Comparison of ENCODE assay signal across 1 cellular context in genomic region chr2:219029829-219030165, GRCh38.
TF ChIP-seq lines count a peak whose summit lies in the region.

No MANE protein-coding gene starts in this region.

TF ChIP-seq in K562, 482 proteins besides CTCF, POLR2A, EP300 and RAD21 (continues in another document):
- TF ChIP-seq SLC30A9 (CRISPR knock-in tag; IDR thresholded peaks at IDR 0.05) (no peak), KLF10 (CRISPR knock-in tag; IDR thresholded peaks at IDR 0.05) (no peak), ZNF766 (CRISPR knock-in tag; conservative IDR thresholded peaks at IDR 0.05) (no peak), ZC3H11A (IDR thresholded peaks at IDR 0.05; ENCODE audit: low read depth, low read length) (no peak), ZNF444 (CRISPR knock-in tag; IDR thresholded peaks at IDR 0.05) (no peak), RB1 (IDR thresholded peaks at IDR 0.05; ENCODE audit: low read depth) (0 out of 2 replicates have a peak, but pooled peaks have one; percentile 28), STAG1 (CRISPR knock-in tag; IDR thresholded peaks at IDR 0.05; ENCODE audit: borderline replicate concordance) (peak; percentile 48; the same call in 1 of the 2 replicates), HNRNPLL (IDR thresholded peaks at IDR 0.05; ENCODE audit: low read depth, low read length, poor library complexity, severe bottlenecking) (no peak), ZC3H8 (IDR thresholded peaks at IDR 0.05) (no peak), ARID1B (IDR thresholded peaks at IDR 0.05) (no peak), TFAM (CRISPR knock-in tag; conservative IDR thresholded peaks at IDR 0.05) (no peak), ZNF57 (CRISPR knock-in tag; IDR thresholded peaks at IDR 0.05) (no peak), LEF1 (IDR thresholded peaks at IDR 0.05) (no peak), ZBTB1 (CRISPR knock-in tag; IDR thresholded peaks at IDR 0.05; ENCODE audit: borderline replicate concordance, low read depth) (no peak), TAF1 (IDR thresholded peaks at IDR 0.05; ENCODE audit: control insufficient read depth, extremely low read depth, insufficient read depth, low read length, severe bottlenecking) (no peak), CEBPG (CRISPR knock-in tag; IDR thresholded peaks at IDR 0.05) (no peak), CEBPG (tag; conservative IDR thresholded peaks at IDR 0.05 in 1 of 2, IDR thresholded peaks at IDR 0.05 in 1 of 2) (no peak), KDM2B (CRISPR knock-in tag; IDR thresholded peaks at IDR 0.05) (no peak), NEUROD1 (IDR thresholded peaks at IDR 0.05; ENCODE audit: borderline replicate concordance, low read depth, low read length, partially characterized antibody) (no peak), SIN3B (IDR thresholded peaks at IDR 0.05; ENCODE audit: low read depth) (no peak), SP1 (CRISPR knock-in tag; IDR thresholded peaks at IDR 0.05) (peak; percentile 40; the same call in 1 of the 2 replicates), THAP12 (CRISPR knock-in tag; IDR thresholded peaks at IDR 0.05) (no peak), HCFC1 (IDR thresholded peaks at IDR 0.05; ENCODE audit: low read depth, low read length) (no peak), POLR2G (IDR thresholded peaks at IDR 0.05; ENCODE audit: low read depth, low read length) (no peak), MEF2D (tag; conservative IDR thresholded peaks at IDR 0.05; ENCODE audit: low read depth) (no peak), ZNF217 (CRISPR knock-in tag; IDR thresholded peaks at IDR 0.05) (no peak), HMG20A (CRISPR knock-in tag; conservative IDR thresholded peaks at IDR 0.05) (no peak), VEZF1 (CRISPR knock-in tag; IDR thresholded peaks at IDR 0.05) (peak; percentile 51), U2AF2 (optimal IDR thresholded peaks at IDR 0.05; ENCODE audit: low read depth, low read length) (no peak), SREBF2 (CRISPR knock-in tag; IDR thresholded peaks at IDR 0.05) (no peak), ZBTB8A (IDR thresholded peaks at IDR 0.05; ENCODE audit: partially characterized antibody) (no peak), FOXK2 (conservative IDR thresholded peaks at IDR 0.05 in 1 of 2, IDR thresholded peaks at IDR 0.05 in 1 of 2; ENCODE audit: low read depth in 2 of 2) (no peak), CHD2 (IDR thresholded peaks at IDR 0.05; ENCODE audit: low read depth, low read length) (no peak), TCF7 (IDR thresholded peaks at IDR 0.05; ENCODE audit: borderline replicate concordance) (no peak), SMARCE1 (IDR thresholded peaks at IDR 0.05) (no peak), SIX5 (IDR thresholded peaks at IDR 0.05; ENCODE audit: borderline replicate concordance in 1 of 2, insufficient read depth in 1 of 2, low read depth in 1 of 2, low read length in 2 of 2) (no peak), SMC3 (conservative IDR thresholded peaks at IDR 0.05; ENCODE audit: insufficient read depth, low read depth, low read length) (peak; percentile 83), MAFK (IDR thresholded peaks at IDR 0.05; ENCODE audit: low read length) (no peak), TCFL5 (CRISPR knock-in tag; conservative IDR thresholded peaks at IDR 0.05) (no peak), ZNF408 (CRISPR knock-in tag; IDR thresholded peaks at IDR 0.05; ENCODE audit: low read depth) (no peak), MAZ (CRISPR knock-in tag; conservative IDR thresholded peaks at IDR 0.05 in 1 of 2, IDR thresholded peaks at IDR 0.05 in 1 of 2) (peak in 1 of 2 experiments; percentile 73; a peak in 2 of 4 replicates)
- TF ChIP-seq, protein P1, sequence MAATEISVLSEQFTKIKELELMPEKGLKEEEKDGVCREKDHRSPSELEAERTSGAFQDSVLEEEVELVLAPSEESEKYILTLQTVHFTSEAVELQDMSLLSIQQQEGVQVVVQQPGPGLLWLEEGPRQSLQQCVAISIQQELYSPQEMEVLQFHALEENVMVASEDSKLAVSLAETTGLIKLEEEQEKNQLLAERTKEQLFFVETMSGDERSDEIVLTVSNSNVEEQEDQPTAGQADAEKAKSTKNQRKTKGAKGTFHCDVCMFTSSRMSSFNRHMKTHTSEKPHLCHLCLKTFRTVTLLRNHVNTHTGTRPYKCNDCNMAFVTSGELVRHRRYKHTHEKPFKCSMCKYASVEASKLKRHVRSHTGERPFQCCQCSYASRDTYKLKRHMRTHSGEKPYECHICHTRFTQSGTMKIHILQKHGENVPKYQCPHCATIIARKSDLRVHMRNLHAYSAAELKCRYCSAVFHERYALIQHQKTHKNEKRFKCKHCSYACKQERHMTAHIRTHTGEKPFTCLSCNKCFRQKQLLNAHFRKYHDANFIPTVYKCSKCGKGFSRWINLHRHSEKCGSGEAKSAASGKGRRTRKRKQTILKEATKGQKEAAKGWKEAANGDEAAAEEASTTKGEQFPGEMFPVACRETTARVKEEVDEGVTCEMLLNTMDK (IDR thresholded peaks at IDR 0.05; ENCODE audit: borderline replicate concordance, insufficient read depth, low read depth, low read length, poor library complexity, severe bottlenecking), result peak; percentile 36
- TF ChIP-seq, protein P2, sequence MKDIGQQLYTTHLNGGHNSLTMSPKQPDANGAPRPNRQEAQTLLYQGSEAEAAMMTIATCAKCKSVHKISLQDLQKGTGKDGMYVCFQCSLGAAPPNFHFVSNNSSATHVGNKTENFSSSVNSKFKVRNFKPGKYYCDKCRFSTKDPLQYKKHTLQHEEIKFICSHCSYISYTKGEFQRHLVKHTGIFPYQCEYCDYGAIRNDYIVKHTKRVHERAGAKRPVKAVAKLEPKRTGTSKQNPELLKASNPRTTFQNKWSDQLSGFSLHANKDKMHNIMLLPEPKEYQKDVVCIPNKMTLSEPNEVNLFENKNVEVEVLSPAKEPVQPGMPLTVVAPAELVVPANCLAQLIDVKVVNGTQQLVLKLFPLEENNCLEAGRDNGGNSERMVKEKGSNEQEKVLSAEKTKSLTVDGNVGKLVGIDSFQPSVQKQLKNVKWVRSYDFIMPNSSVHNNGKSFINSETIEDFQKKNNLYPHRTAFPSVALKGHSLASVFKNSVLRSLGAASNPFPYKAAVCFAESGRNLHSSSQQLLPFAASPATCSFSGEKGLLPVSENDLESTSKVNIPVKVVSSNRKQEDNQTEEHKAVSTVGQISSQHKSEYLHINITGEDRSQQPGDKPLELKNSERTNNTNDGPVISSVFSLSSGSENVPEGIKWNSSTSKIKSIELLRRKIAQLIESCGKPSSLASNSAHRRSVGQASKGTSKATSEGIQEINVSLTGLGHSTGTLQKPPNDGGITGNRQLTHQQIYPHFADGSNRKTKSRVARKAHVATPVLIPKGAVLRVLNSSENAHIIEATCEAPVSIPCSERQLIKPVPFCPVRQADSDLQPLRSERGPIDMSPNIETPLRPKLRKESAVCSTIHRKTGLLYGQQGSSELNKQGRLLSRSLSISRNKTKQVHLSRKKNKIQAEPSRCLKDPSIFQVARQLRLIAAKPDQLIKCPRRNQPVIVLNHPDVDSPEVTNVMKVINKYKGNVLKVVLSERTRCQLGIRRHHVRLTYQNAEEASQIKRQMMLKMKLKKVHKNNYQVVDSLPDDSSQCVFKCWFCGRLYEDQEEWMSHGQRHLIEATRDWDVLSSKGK (CRISPR knock-in tag; IDR thresholded peaks at IDR 0.05), result no peak
- TF ChIP-seq, protein P3, sequence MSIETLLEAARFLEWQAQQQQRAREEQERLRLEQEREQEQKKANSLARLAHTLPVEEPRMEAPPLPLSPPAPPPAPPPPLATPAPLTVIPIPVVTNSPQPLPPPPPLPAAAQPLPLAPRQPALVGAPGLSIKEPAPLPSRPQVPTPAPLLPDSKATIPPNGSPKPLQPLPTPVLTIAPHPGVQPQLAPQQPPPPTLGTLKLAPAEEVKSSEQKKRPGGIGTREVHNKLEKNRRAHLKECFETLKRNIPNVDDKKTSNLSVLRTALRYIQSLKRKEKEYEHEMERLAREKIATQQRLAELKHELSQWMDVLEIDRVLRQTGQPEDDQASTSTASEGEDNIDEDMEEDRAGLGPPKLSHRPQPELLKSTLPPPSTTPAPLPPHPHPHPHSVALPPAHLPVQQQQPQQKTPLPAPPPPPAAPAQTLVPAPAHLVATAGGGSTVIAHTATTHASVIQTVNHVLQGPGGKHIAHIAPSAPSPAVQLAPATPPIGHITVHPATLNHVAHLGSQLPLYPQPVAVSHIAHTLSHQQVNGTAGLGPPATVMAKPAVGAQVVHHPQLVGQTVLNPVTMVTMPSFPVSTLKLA (conservative IDR thresholded peaks at IDR 0.05), result no peak
- TF ChIP-seq, protein P4, sequence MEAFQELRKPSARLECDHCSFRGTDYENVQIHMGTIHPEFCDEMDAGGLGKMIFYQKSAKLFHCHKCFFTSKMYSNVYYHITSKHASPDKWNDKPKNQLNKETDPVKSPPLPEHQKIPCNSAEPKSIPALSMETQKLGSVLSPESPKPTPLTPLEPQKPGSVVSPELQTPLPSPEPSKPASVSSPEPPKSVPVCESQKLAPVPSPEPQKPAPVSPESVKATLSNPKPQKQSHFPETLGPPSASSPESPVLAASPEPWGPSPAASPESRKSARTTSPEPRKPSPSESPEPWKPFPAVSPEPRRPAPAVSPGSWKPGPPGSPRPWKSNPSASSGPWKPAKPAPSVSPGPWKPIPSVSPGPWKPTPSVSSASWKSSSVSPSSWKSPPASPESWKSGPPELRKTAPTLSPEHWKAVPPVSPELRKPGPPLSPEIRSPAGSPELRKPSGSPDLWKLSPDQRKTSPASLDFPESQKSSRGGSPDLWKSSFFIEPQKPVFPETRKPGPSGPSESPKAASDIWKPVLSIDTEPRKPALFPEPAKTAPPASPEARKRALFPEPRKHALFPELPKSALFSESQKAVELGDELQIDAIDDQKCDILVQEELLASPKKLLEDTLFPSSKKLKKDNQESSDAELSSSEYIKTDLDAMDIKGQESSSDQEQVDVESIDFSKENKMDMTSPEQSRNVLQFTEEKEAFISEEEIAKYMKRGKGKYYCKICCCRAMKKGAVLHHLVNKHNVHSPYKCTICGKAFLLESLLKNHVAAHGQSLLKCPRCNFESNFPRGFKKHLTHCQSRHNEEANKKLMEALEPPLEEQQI (IDR thresholded peaks at IDR 0.05), result no peak
- TF ChIP-seq, protein P5, sequence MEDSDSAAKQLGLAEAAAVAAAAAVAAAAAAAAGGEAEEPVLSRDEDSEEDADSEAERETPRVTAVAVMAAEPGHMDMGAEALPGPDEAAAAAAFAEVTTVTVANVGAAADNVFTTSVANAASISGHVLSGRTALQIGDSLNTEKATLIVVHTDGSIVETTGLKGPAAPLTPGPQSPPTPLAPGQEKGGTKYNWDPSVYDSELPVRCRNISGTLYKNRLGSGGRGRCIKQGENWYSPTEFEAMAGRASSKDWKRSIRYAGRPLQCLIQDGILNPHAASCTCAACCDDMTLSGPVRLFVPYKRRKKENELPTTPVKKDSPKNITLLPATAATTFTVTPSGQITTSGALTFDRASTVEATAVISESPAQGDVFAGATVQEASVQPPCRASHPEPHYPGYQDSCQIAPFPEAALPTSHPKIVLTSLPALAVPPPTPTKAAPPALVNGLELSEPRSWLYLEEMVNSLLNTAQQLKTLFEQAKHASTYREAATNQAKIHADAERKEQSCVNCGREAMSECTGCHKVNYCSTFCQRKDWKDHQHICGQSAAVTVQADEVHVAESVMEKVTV (CRISPR knock-in tag; IDR thresholded peaks at IDR 0.05), result peak; percentile 59
- TF ChIP-seq, protein P6, sequence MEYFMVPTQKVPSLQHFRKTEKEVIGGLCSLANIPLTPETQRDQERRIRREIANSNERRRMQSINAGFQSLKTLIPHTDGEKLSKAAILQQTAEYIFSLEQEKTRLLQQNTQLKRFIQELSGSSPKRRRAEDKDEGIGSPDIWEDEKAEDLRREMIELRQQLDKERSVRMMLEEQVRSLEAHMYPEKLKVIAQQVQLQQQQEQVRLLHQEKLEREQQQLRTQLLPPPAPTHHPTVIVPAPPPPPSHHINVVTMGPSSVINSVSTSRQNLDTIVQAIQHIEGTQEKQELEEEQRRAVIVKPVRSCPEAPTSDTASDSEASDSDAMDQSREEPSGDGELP (CRISPR knock-in tag; IDR thresholded peaks at IDR 0.05; ENCODE audit: borderline replicate concordance), result 0 out of 2 replicates have a peak, but pooled peaks have one; percentile 25
- TF ChIP-seq, protein P7, sequence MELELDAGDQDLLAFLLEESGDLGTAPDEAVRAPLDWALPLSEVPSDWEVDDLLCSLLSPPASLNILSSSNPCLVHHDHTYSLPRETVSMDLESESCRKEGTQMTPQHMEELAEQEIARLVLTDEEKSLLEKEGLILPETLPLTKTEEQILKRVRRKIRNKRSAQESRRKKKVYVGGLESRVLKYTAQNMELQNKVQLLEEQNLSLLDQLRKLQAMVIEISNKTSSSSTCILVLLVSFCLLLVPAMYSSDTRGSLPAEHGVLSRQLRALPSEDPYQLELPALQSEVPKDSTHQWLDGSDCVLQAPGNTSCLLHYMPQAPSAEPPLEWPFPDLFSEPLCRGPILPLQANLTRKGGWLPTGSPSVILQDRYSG (tag; conservative IDR thresholded peaks at IDR 0.05; ENCODE audit: low read depth), result no peak
